In the genomic region with DNA sequence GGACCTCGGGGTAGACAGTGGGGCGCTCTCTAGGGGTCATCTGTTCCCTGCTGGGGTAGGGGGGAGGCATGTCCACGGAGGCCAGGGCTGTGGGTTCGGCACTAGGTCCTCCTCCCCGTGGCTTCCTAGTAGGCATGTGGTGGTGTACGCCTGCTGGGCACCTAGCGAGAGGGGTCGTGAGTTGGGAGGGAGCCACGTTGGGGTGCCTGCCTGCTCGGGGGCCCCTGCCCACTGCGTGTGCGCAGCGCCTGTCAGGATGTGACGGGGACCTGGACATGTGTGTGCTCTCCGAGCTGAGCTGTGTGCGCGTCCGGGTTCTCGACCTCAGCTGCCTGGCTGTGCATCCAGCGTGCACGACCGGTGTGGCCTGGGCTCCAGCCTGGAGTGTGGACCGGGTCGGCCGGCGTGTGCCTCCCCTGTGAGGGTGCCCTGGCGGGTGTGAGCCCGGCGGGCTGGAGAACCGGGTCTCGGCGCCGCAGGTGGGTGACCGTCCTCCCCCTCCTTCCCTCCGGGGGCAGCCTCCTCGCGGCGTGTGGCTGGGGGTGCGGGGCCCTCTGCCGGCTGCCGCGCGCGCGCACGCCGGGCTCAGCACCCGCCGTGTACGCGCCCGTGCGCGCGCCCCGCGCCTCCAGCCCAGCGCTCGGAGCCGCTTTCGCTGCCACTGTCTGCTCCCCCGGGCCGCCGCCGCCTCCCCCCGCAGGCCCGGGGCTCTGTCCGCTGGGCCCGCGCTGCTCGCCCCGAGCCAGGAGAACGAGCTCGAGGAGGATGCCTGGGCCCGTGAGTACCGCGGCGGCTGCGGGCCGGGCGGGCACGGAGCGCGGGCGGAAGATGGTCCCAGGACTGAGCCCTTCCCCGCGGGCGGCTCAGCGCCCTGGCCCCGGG, we compare ENCODE assay signal across 8 cellular contexts.
DNase-seq lines count a peak whose midpoint lies in the region; ATAC-seq and TF ChIP-seq lines count a peak whose summit lies in the region.

PRR7 (plus strand) TSS at position 631 of the 882 bp plus-strand sequence. CDS start 8,254 bp downstream, outside the sequence.

- DNase-seq in LoVo (ENCODE audit: low spot score) = peak; percentile 61
- peak; percentile 44 to 92 (median 66) for DNase-seq in T-helper 2 cell
- DNase-seq in astrocyte of the hippocampus (ENCODE audit: low read depth, low spot score) = peak; percentile 93
- DNase-seq in hypothalamus (lab: John Stamatoyannopoulos, UW) = peak in 46 of 51 donors; percentile 25 to 83 (median 66)
- no peak for DNase-seq in retinal pigment epithelial cell (ENCODE audit: low read depth)

- TF ChIP-seq CTCF in retinal pigment epithelial cell (conservative IDR thresholded peaks at IDR 0.05; ENCODE audit: low read depth, low read length) = no peak

- peak within 1 kb of the TSS; percentile 69; the same call in 1 of the 2 replicates for H3K4me3 ChIP-seq in GM08714 (ENCODE audit: low read length)
- H3K4me3 ChIP-seq in retinal pigment epithelial cell (ENCODE audit: low read length) = peak within 1 kb of the TSS; percentile 67

- ATAC-seq in GM21825 (IDR thresholded peaks at IDR 0.05; ENCODE audit: unreplicated experiment) (peak; percentile 47), HG03378 (IDR thresholded peaks at IDR 0.05; ENCODE audit: unreplicated experiment) (no peak)
